ENCODE assay signal across 1 cellular context in genomic region chr2:240551288-240551687, GRCh38.
TF ChIP-seq lines count a peak whose summit lies in the region.

No MANE protein-coding gene starts in this region.

TF ChIP-seq in GM12878, 131 proteins besides CTCF, POLR2A, EP300 and RAD21:
- TF ChIP-seq TCF12 (IDR thresholded peaks at IDR 0.05; ENCODE audit: low read depth, low read length) (no peak), RCOR1 (conservative IDR thresholded peaks at IDR 0.05; ENCODE audit: low read depth, low read length) (no peak), EED (IDR thresholded peaks at IDR 0.05; ENCODE audit: low read depth) (no peak), BACH1 (IDR thresholded peaks at IDR 0.05; ENCODE audit: borderline replicate concordance) (no peak), BMI1 (IDR thresholded peaks at IDR 0.05; ENCODE audit: borderline replicate concordance) (no peak), NFIC (IDR thresholded peaks at IDR 0.05; ENCODE audit: low read depth, low read length) (no peak)
